In genomic region chr1:48115835-48116234, GRCh38 we compare ENCODE assay signal across 1 cellular context.
TF ChIP-seq lines count a peak whose summit lies in the region.

No MANE protein-coding gene starts in this region.

TF ChIP-seq in HepG2, 621 proteins besides CTCF, POLR2A, EP300 and RAD21 (continued from another document):
- no peak for TF ChIP-seq ZNF34 (CRISPR knock-in tag; IDR thresholded peaks at IDR 0.05; ENCODE audit: borderline replicate concordance)
TF ChIP-seq in HepG2: peak in this region for 40.
